ENCODE assay signal across 8 cellular contexts in genomic region chr16:1351582-1352362, GRCh38. TPM values are rescaled to one million over a fixed set of nuclear protein-coding genes. Genes with fewer than 3 reads are reported as not detected.
DNase-seq lines count a peak whose midpoint lies in the region; ATAC-seq and TF ChIP-seq lines count a peak whose summit lies in the region.

TSS of gene GNPTG (plus strand) at chr16:1351931. CDS start at chr16:1351966, 35 bp downstream.
TSS of gene TSR3 (minus strand) at chr16:1351878. CDS start at chr16:1351804, 74 bp downstream.

- H3K9me3 ChIP-seq in adrenal gland (replicated peaks in 1 of 3) (no peaks in the 10 kb centered on the region), heart right ventricle (no peaks in the 10 kb centered on the region)

- peak; percentile 45 for DNase-seq in GF-D8 (lab: John Stamatoyannopoulos, UW)
- DNase-seq in H4 (ENCODE audit: low spot score) = peak; percentile 70
- DNase-seq in M059J (ENCODE audit: low read depth) = peak; percentile 83
- DNase-seq in adrenal gland = peak; percentile 80 to 89 (median 85)
- DNase-seq in heart right ventricle = peak; percentile 82 to 90
- DNase-seq in posterior vena cava (ENCODE audit: low spot score) = peak; percentile 95
- DNase-seq in type B pancreatic cell (ENCODE audit: extremely low spot score, unreplicated experiment) = peak; percentile 91

- whole genome bisulfite sequencing in adrenal gland, 4 donors = 0 to 2% (median 0%) methylated on average over 11 to 98 of the region's 98 CpGs
- WGBS in heart right ventricle, 2 donors = 0% methylated on average over 84 to 98 of the region's 98 CpGs

- H3K4me1 Mint-ChIP-seq in type B pancreatic cell (ENCODE audit: unreplicated experiment) = peaks cover 12% of the 10 kb centered on the region

- ATAC-seq in heart right ventricle = peak; percentile 65 to 91 (median 82)

- no peaks in the 10 kb centered on the region for H3K9me3 Mint-ChIP-seq in type B pancreatic cell

- H3K27me3 Mint-ChIP-seq in type B pancreatic cell = no peaks in the 10 kb centered on the region

- peaks cover 30 to 48% of the 10 kb centered on the region in 2 donors for H3K4me1 ChIP-seq in adrenal gland (replicated peaks in 1 of 2)
- H3K4me1 ChIP-seq in heart right ventricle = peaks cover 11 to 40% (median 32%) of the 10 kb centered on the region in 9 donors

- H3K36me3 Mint-ChIP-seq in type B pancreatic cell = no peaks in the 10 kb centered on the region

- intact Hi-C loops in T-helper 1 cell treated with Interleukin-12 subunit alpha and Interleukin-12 subunit beta and Interleukin-4 antibody, amounts not matched to agents 30 ng/mL and 1 ng/mL, for 36 hours (cut with micrococcal nuclease) = loop anchor here (2.0 to 10.0 kb wide), 3 partner anchors 69 to 263 kb away; partner anchors contain the start of genes CRAMP1, IFT140, TELO2 and UQCC4
- intact Hi-C loops in adrenal gland (cut with DNase I) (loop anchor here in 1 of 2 donors (5.0 kb wide), 1 partner anchor 39 kb away; no protein-coding TSS in a partner anchor), heart right ventricle (cut with DNase I) (loop anchor here in 2 of 10 donors (5.0 kb wide), 2 partner anchors 39 to 44 kb away; partner anchors contain the start of gene UBE2I (in 1 of the 2)), posterior vena cava (cut with DNase I) (no loop called here)

- H3K27ac ChIP-seq in adrenal gland (peak within 1 kb of the TSS in 4 of 5 donors; percentile 1 to 85 (median 68)), heart right ventricle (peak within 1 kb of the TSS in 9 of 10 donors; percentile 69 to 90 (median 83))

- H3K4me3 ChIP-seq in adrenal gland = peak within 1 kb of the TSS; percentile 42 to 90 (median 66)
- peak within 1 kb of the TSS; percentile 68 to 99 (median 97) for H3K4me3 ChIP-seq in heart right ventricle

- H3K4me3 Mint-ChIP-seq in type B pancreatic cell = peak within 1 kb of the TSS; percentile 90

- H3K27me3 ChIP-seq in adrenal gland (no peaks in the 10 kb centered on the region), heart right ventricle (no peaks in the 10 kb centered on the region)

- TF ChIP-seq CTCF in adrenal gland (IDR thresholded peaks at IDR 0.05) = no peak
- TF ChIP-seq CTCF in heart right ventricle (IDR thresholded peaks at IDR 0.05) = no peak
- TF ChIP-seq CTCF in type B pancreatic cell (conservative IDR thresholded peaks at IDR 0.05) = no peak

- H3K27ac Mint-ChIP-seq in type B pancreatic cell = peak within 1 kb of the TSS; percentile 74

- TF ChIP-seq POLR2A in adrenal gland (IDR thresholded peaks at IDR 0.05) = peak; percentile 73 to 83

- H3K36me3 ChIP-seq in adrenal gland (replicated peaks in 1 of 2) = peaks cover 0 to 32% of the 10 kb centered on the region in 2 donors
- H3K36me3 ChIP-seq in heart right ventricle = peaks cover 0 to 38% (median 14%) of the 10 kb centered on the region in 9 donors

RNA-seq across cellular contexts. Expression of gene GNPTG, which starts in this region (rescaled TPM):
- 27.9 and 37.1 TPM in 2 replicates for total RNA-seq in H4 (2014; rRNA removed; shearing (Covaris generic))
- total RNA-seq in M059J (2014; rRNA removed; shearing (Covaris generic)) = 43.8 and 50.1 TPM in 2 replicates
- 36.1 and 39.1 TPM in 2 replicates for total RNA-seq in T-helper 1 cell treated with Interleukin-12 subunit alpha and Interleukin-12 subunit beta and Interleukin-4 antibody, amounts not matched to agents 30 ng/mL and 1 ng/mL, for 36 hours
- 100 to 1,000 TPM; 213 to 332 (median 284) TPM for total RNA-seq in adrenal gland
- polyA plus RNA-seq in adrenal gland = 100 to 1,000 TPM in 2 of 3 donors, 10 to 100 TPM in 1; 95.9 to 659 (median 362) TPM
- 10 to 100 TPM; 24.8 to 43.4 (median 29.9) TPM for total RNA-seq in heart right ventricle
- 10 to 100 TPM; 44.5 to 56.3 TPM for polyA plus RNA-seq in heart right ventricle
- 10 to 100 TPM; 48.4 to 55.6 TPM for total RNA-seq in posterior vena cava
- total RNA-seq in type B pancreatic cell (ENCODE audit: low replicate concordance) = 55.6 and 68.5 TPM in 2 replicates

RNA-seq across cellular contexts. Expression of gene TSR3, which starts in this region (rescaled TPM):
- 41.5 and 53.8 TPM in 2 replicates for total RNA-seq in H4 (2014; rRNA removed; shearing (Covaris generic))
- 54.2 and 101 TPM in 2 replicates for total RNA-seq in M059J (2014; rRNA removed; shearing (Covaris generic))
- total RNA-seq in T-helper 1 cell treated with Interleukin-12 subunit alpha and Interleukin-12 subunit beta and Interleukin-4 antibody, amounts not matched to agents 30 ng/mL and 1 ng/mL, for 36 hours = 53.7 and 60.0 TPM in 2 replicates
- total RNA-seq in adrenal gland (100 to 1,000 TPM in 3 of 8 donors, 10 to 100 TPM in 5; 49.8 to 258 (median 76.1) TPM), heart right ventricle (10 to 100 TPM; 41.5 to 63.6 (median 56.0) TPM), posterior vena cava (10 to 100 TPM; 40.4 to 40.7 TPM), type B pancreatic cell (ENCODE audit: low replicate concordance) (53.1 and 54.0 TPM in 2 replicates)
- polyA plus RNA-seq in adrenal gland (10 to 100 TPM; 13.7 to 42.8 (median 39.2) TPM), heart right ventricle (10 to 100 TPM; 43.7 to 83.4 TPM)

Comparison
In these comparisons a context has a peak if more than half of its experiments do, and no peak if none do; other contexts are left out.
1. Peak in every context shown above with its lines: DNase-seq, ATAC-seq, H3K4me3 ChIP-seq and H3K27ac ChIP-seq.
2. DNase-seq: peak in every context shown above with its lines; median percentile 95 in posterior vena cava; 91 in type B pancreatic cell; 86 in heart right ventricle; 85 in adrenal gland; 83 in M059J; 70 in H4; 45 in GF-D8.